8 cellular contexts compared by ENCODE assay signal in genomic region chr17:78315355-78316114, GRCh38. TPM values are rescaled to one million over a fixed set of nuclear protein-coding genes. Genes with fewer than 3 reads are reported as not detected.
DNase-seq lines count a peak whose midpoint lies in the region; ATAC-seq and TF ChIP-seq lines count a peak whose summit lies in the region.

No MANE protein-coding gene starts in this region.

- H3K4me1 Mint-ChIP-seq in CD14-positive monocyte, result peaks cover 30% of the 10 kb centered on the region

- ATAC-seq in omental fat pad (ENCODE audit: low FRiP score) (peak; percentile 71), upper lobe of left lung (ENCODE audit: low FRiP score in 2 of 2) (peak; percentile 76 to 84)

- peak; percentile 35 to 88 (median 68) for TF ChIP-seq EP300 in upper lobe of left lung (IDR thresholded peaks at IDR 0.05)

- H3K27ac ChIP-seq in fibroblast of lung (ENCODE audit: insufficient read depth, low read length), result peak overlapping the region; percentile 100
- H3K27ac ChIP-seq in upper lobe of left lung, result peak overlapping the region; percentile 80 to 88 (median 85)

- peaks cover 60 to 69% (median 67%) of the 10 kb centered on the region in 3 donors for H3K27me3 Mint-ChIP-seq in CD14-positive monocyte (ENCODE audit: low read depth in 3 of 3)

- DNase-seq in CD14-positive monocyte (ENCODE audit: low spot score), result no peak
- peak; percentile 96 for DNase-seq in LHCN-M2 (ENCODE audit: low read depth)
- DNase-seq in activated T-cell treated with anti-CD3 and anti-CD28 coated beads for 48 hours (ENCODE audit: low read depth), result peak; percentile 54
- peak; percentile 90 to 92 for DNase-seq in fibroblast of lung (ENCODE audit: low read depth in 2 of 2)
- peak; percentile 88 for DNase-seq in omental fat pad (ENCODE audit: low spot score)
- DNase-seq in upper lobe of left lung, result peak in 1 of 2 donors; percentile 89
- DNase-seq in DMS79 treated with DMSO at 0.1 percent for 48 hours (lab: John Stamatoyannopoulos, UW), result no peak
- DNase-seq in MV-4-11 (lab: John Stamatoyannopoulos, UW), result no peak

- peak overlapping the region; percentile 28 to 68 for H3K4me3 Mint-ChIP-seq in CD14-positive monocyte

- H3K9me3 Mint-ChIP-seq in CD14-positive monocyte, result peaks cover 0 to 8% (median 2%) of the 10 kb centered on the region in 7 donors

- 14 to 21% methylated on average over 10 to 12 of the region's 12 CpGs for WGBS in upper lobe of left lung, 2 donors

- TF ChIP-seq CTCF in CD14-positive monocyte (IDR thresholded peaks at IDR 0.05) (no peak), fibroblast of lung (conservative IDR thresholded peaks at IDR 0.05 in 1 of 2, IDR thresholded peaks at IDR 0.05 in 1 of 2; ENCODE audit: low read depth in 1 of 2, low read length in 2 of 2) (no peak), omental fat pad (IDR thresholded peaks at IDR 0.05) (no peak), upper lobe of left lung (IDR thresholded peaks at IDR 0.05) (peak in 1 of 6 experiments; percentile 27)

- H3K79me2 ChIP-seq in fibroblast of lung (ENCODE audit: control insufficient read depth, insufficient read depth, low read length), result no peaks in the 10 kb centered on the region

- H3K36me3 ChIP-seq in fibroblast of lung (ENCODE audit: control insufficient read depth, insufficient read depth, low read length) (no peaks in the 10 kb centered on the region), upper lobe of left lung (no peaks in the 10 kb centered on the region)

- intact Hi-C loops in CD14-positive monocyte (cut with micrococcal nuclease), result no loop called here

- TF ChIP-seq POLR2A in upper lobe of left lung (IDR thresholded peaks at IDR 0.05), result no peak

- peak overlapping the region; percentile 85 for H3K9ac ChIP-seq in fibroblast of lung (ENCODE audit: insufficient read depth, low read length)

- peak overlapping the region in 3 of 7 donors; percentile 2 to 66 (median 13) for H3K27ac Mint-ChIP-seq in CD14-positive monocyte

- no peaks in the 10 kb centered on the region for H3K27me3 ChIP-seq in fibroblast of lung (ENCODE audit: control insufficient read depth, insufficient read depth, low read length)
- no peaks in the 10 kb centered on the region for H3K27me3 ChIP-seq in upper lobe of left lung

- peaks cover 0 to 11% of the 10 kb centered on the region in 2 donors for H3K36me3 Mint-ChIP-seq in CD14-positive monocyte

- H3K4me3 ChIP-seq in fibroblast of lung (replicated peaks in 1 of 4; ENCODE audit: control extremely low read depth in 1 of 4, insufficient read depth in 1 of 4, low read depth in 3 of 4, low read length in 4 of 4), result peak overlapping the region; percentile 11 to 34 (median 28)
- peak overlapping the region in 1 of 4 donors; percentile 9 for H3K4me3 ChIP-seq in upper lobe of left lung

- H2AFZ ChIP-seq in fibroblast of lung (ENCODE audit: low read length), result peak overlapping the region; percentile 87

- H3K9me3 ChIP-seq in fibroblast of lung (ENCODE audit: control insufficient read depth, insufficient read depth, low read depth, low read length) (no peaks in the 10 kb centered on the region), upper lobe of left lung (no peaks in the 10 kb centered on the region)

- H3K4me1 ChIP-seq in fibroblast of lung (ENCODE audit: control insufficient read depth, extremely low read depth, insufficient read depth, low read length) (peaks cover 36% of the 10 kb centered on the region), upper lobe of left lung (peaks cover 44 to 55% (median 49%) of the 10 kb centered on the region in 4 donors)

- peak overlapping the region; percentile 90 for H3K4me2 ChIP-seq in fibroblast of lung (ENCODE audit: extremely low read depth, insufficient read depth, low read length)

- no peaks in the 10 kb centered on the region for H4K20me1 ChIP-seq in fibroblast of lung (ENCODE audit: control insufficient read depth, extremely low read depth, insufficient read depth, low read length)

RNA-seq across cellular contexts. Expression of gene SOCS3, which starts 44.3 kb away (rescaled TPM):
- polyA plus RNA-seq in CD14-positive monocyte (100 to 1,000 TPM; 123 to 144 TPM), fibroblast of lung (52.6 and 87.8 TPM in 2 replicates)
- total RNA-seq in LHCN-M2 (2014; rRNA removed) (29.3 and 32.8 TPM in 2 replicates), fibroblast of lung (163 and 185 TPM in 2 replicates), omental fat pad (1,000 to 10,000 TPM in 1 of 4 donors, 100 to 1,000 TPM in 3; 186 to 1,117 (median 634) TPM), upper lobe of left lung (100 to 1,000 TPM in 3 of 6 donors, 10 to 100 TPM in 3; 67.1 to 173 (median 114) TPM)
- polyA plus RNA-seq in LHCN-M2 (2012), result 7.4 TPM
- polyA plus RNA-seq in fibroblast of lung (2012), result 59.6 and 94.1 TPM in 2 replicates
- polyA minus RNA-seq in fibroblast of lung (ENCODE audit: low replicate concordance), result 48.9 and 50.2 TPM in 2 replicates

Comparison
In these comparisons a context has a peak if more than half of its experiments do, and no peak if none do; other contexts are left out.
1. DNase-seq: peak in LHCN-M2 (single experiment), activated T-cell treated with anti-CD3 and anti-CD28 coated beads for 48 hours (single experiment), fibroblast of lung (2 of 2) and omental fat pad (single experiment); none in CD14-positive monocyte (single experiment), DMS79 treated with DMSO at 0.1 percent for 48 hours (single experiment) and MV-4-11 (single experiment).